28 cellular contexts compared by ENCODE assay signal in genomic region chr6:111894272-111894671, GRCh38. TPM values are rescaled to one million over a fixed set of nuclear protein-coding genes. Genes with fewer than 3 reads are reported as not detected.
DNase-seq lines count a peak whose midpoint lies in the region; ATAC-seq, FAIRE-seq and TF ChIP-seq lines count a peak whose summit lies in the region.
"Had no signal": no experiment of that assay in that cellular context is flagged by ENCODE, and none has a peak within 500 bp of the region (broad histone marks: within the 10 kb centered on the region; RNA-seq: fewer than 3 reads in every experiment).

No MANE protein-coding gene starts in this region.

- H3K4me3 ChIP-seq in fibroblast of pulmonary artery (replicated peaks; ENCODE audit: low read depth, low read length): no peak overlapping the region
- H3K4me3 ChIP-seq: A549, body of pancreas, esophagus muscularis mucosa, lower lobe of right lung, MG63, right atrium auricular region had no signal

- no peak for TF ChIP-seq POLR2A in H54 (IDR thresholded peaks at IDR 0.05; ENCODE audit: low read depth, low read length)

- ATAC-seq in GM19455 (IDR thresholded peaks at IDR 0.05; ENCODE audit: unreplicated experiment): no peak
- ATAC-seq: A549; body of pancreas; effector memory CD8-positive, alpha-beta T cell; lower lobe of right lung; stimulated activated naive B cell treated with anti-CD40 and anti-IgM and Interleukin-4, amounts not matched to agents 10 μg/mL and 1 μg/mL and 100 μg/mL, for 72 hours had no signal

- DNase-seq in AG08395 (ENCODE audit: low spot score): peak; percentile 46
- no peak for DNase-seq in H54 (ENCODE audit: insufficient read length, low spot score)
- peak; percentile 43 for DNase-seq in RPMI7951 (ENCODE audit: low read depth)
- peak; percentile 58 for DNase-seq in fibroblast of pulmonary artery (ENCODE audit: low read depth)
- DNase-seq in NCI-H226: no peak
- no peak for DNase-seq in AML-193 (lab: John Stamatoyannopoulos, UW)
- DNase-seq in activated CD8-positive, alpha-beta memory T cell treated with anti-CD3 and anti-CD28 coated beads for 24 hours: no peak
- DNase-seq: activated CD4-positive, alpha-beta memory T cell treated with anti-CD3 and anti-CD28 coated beads for 36 hours; activated effector memory CD4-positive, alpha-beta T cell treated with anti-CD3 and anti-CD28 coated beads, Interleukin-2, amount 50 U/mL, for 16 hours; body of pancreas; C1 segment of cervical spinal cord; effector memory CD8-positive, alpha-beta T cell; GOT3; lower lobe of right lung; MG63; NCI-H1417 treated with DMSO at 0.1 percent for 48 hours; NCI-H446; NCI-H82; nephron progenitor cell; Right ventricle myocardium superior; stimulated activated CD4-positive, alpha-beta T cell treated with anti-CD3 and anti-CD28 coated beads, Interleukin-12 subunit alpha, Interleukin-12 subunit beta, amount 100 ng/mL, for 4 hours; stimulated activated CD4-positive, alpha-beta T cell treated with anti-CD3 and anti-CD28 coated beads, Interleukin-4, amount 100 ng/mL, for 24 hours; stimulated activated naive B cell treated with anti-CD40 and anti-IgM and Interleukin-4, amounts not matched to agents 10 μg/mL and 1 μg/mL and 100 μg/mL, for 72 hours had no signal

- no peak for TF ChIP-seq CTCF in fibroblast of pulmonary artery (IDR thresholded peaks at IDR 0.05; ENCODE audit: low read length, missing control alignments)

- FAIRE-seq in H54 (lab: Jason Lieb, UNC): peak; percentile 66
- FAIRE-seq: A549, colon had no signal

RNA-seq across cellular contexts. Expression of gene FYN, which starts 21.0 kb away (rescaled TPM):
- total RNA-seq in RPMI7951 (2014; rRNA removed; shearing (Covaris generic)): 46.9 and 51.5 TPM in 2 replicates

Comparison
In these comparisons a context has a peak if more than half of its experiments do, and no peak if none do; other contexts are left out.
1. DNase-seq: peak in AG08395 (single experiment), RPMI7951 (single experiment) and fibroblast of pulmonary artery (single experiment); none in H54 (single experiment), NCI-H226 (single experiment), AML-193 (0 of 2) and activated CD8-positive, alpha-beta memory T cell treated with anti-CD3 and anti-CD28 coated beads for 24 hours (single experiment).